9 cellular contexts compared by ENCODE assay signal in the genomic region with DNA sequence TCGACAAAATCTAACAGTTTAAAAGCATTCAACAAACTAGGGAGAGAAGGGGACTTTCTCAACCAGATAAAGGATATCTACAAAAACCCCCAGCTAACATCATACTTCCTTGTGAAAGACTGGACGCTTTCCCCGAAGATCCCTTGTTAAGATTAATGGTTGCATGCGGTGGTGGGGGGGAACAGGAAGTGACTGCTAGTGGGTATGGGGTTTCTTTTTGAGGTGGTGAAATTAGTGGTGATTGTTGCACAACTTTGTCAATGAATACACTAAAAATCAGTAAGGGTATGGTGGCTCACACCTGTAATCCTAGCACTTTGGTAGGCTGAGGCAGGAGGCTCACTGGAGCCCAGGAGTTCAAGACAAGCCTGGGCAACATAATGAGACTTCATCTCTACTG. TPM values are rescaled to one million over a fixed set of nuclear protein-coding genes. Genes with fewer than 3 reads are reported as not detected.
DNase-seq lines count a peak whose midpoint lies in the region; ATAC-seq lines count a peak whose summit lies in the region.
"Had no signal": no experiment of that assay in that cellular context is flagged by ENCODE, and none has a peak within 500 bp of the region (broad histone marks: within the 10 kb centered on the region; RNA-seq: fewer than 3 reads in every experiment).

No MANE protein-coding gene starts in this region.

- H3K4me3 Mint-ChIP-seq in stimulated activated naive CD8-positive, alpha-beta T cell treated with anti-CD3 and anti-CD28 coated beads, Interleukin-15, Interleukin-2, amounts not matched to agents 100 ng/mL and 50 ng/mL, for 24 hours, result peak overlapping the region; percentile 45

- peaks cover 15% of the 10 kb centered on the region for H3K27me3 Mint-ChIP-seq in stimulated activated naive CD8-positive, alpha-beta T cell treated with anti-CD3 and anti-CD28 coated beads, Interleukin-15, Interleukin-2, amounts not matched to agents 100 ng/mL and 50 ng/mL, for 24 hours

- intact Hi-C loops in left colon (cut with DNase I, micrococcal nuclease), result no loop called here

- ATAC-seq in left colon, result no peak
- no peak for ATAC-seq in HG03442 (IDR thresholded peaks at IDR 0.05; ENCODE audit: unreplicated experiment)

- H3K36me3 Mint-ChIP-seq in stimulated activated naive CD8-positive, alpha-beta T cell treated with anti-CD3 and anti-CD28 coated beads, Interleukin-15, Interleukin-2, amounts not matched to agents 100 ng/mL and 50 ng/mL, for 24 hours (ENCODE audit: low read depth), result no peaks in the 10 kb centered on the region

- peaks cover 42% of the 10 kb centered on the region for H3K4me1 Mint-ChIP-seq in stimulated activated naive CD8-positive, alpha-beta T cell treated with anti-CD3 and anti-CD28 coated beads, Interleukin-15, Interleukin-2, amounts not matched to agents 100 ng/mL and 50 ng/mL, for 24 hours (ENCODE audit: low read depth)

- DNase-seq in activated effector memory CD4-positive, alpha-beta T cell treated with anti-CD3 and anti-CD28 coated beads, Interleukin-2, amount 50 U/mL, for 16 hours, result peak; percentile 70
- no peak for DNase-seq in activated effector memory CD4-positive, alpha-beta T cell treated with Interleukin-2 at 50 U/mL for 16 hours
- DNase-seq in activated CD4-positive, alpha-beta T cell treated with anti-CD3 and anti-CD28 coated beads, Interleukin-2, amount 50 U/mL, for 48 hours, result peak; percentile 44 to 58
- DNase-seq in left colon (peak; percentile 29 to 34), RPMI8226 (no peak), dedifferentiated amniotic fluid mesenchymal stem cell (ENCODE audit: extremely low spot score) (no peak)
- DNase-seq: WERI-Rb-1 had no signal

- peak overlapping the region; percentile 69 for H3K27ac Mint-ChIP-seq in stimulated activated naive CD8-positive, alpha-beta T cell treated with anti-CD3 and anti-CD28 coated beads, Interleukin-15, Interleukin-2, amounts not matched to agents 100 ng/mL and 50 ng/mL, for 24 hours

- H3K9me3 Mint-ChIP-seq in stimulated activated naive CD8-positive, alpha-beta T cell treated with anti-CD3 and anti-CD28 coated beads, Interleukin-15, Interleukin-2, amounts not matched to agents 100 ng/mL and 50 ng/mL, for 24 hours, result peaks cover 3% of the 10 kb centered on the region

RNA-seq across cellular contexts. Expression of gene EYA3, which starts 26.9 kb away (rescaled TPM):
- total RNA-seq in left colon, result 10 to 100 TPM; 22.9 to 23.5 TPM

Comparison
In these comparisons a context has a peak if more than half of its experiments do, and no peak if none do; other contexts are left out.
1. DNase-seq: peak in activated effector memory CD4-positive, alpha-beta T cell treated with anti-CD3 and anti-CD28 coated beads, Interleukin-2, amount 50 U/mL, for 16 hours (single experiment), activated CD4-positive, alpha-beta T cell treated with anti-CD3 and anti-CD28 coated beads, Interleukin-2, amount 50 U/mL, for 48 hours (2 of 2) and left colon (2 of 2); none in activated effector memory CD4-positive, alpha-beta T cell treated with Interleukin-2 at 50 U/mL for 16 hours (single experiment), RPMI8226 (single experiment) and dedifferentiated amniotic fluid mesenchymal stem cell (single experiment).